In genomic region chr18:57630759-57631660, GRCh38 we compare ENCODE assay signal across 8 cellular contexts. TPM values are rescaled to one million over a fixed set of nuclear protein-coding genes. Genes with fewer than 3 reads are reported as not detected.
A peak's percentile ranks its signal among the peaks of the same experiment; 100 is the strongest.
DNase-seq lines count a peak whose midpoint lies in the region; ATAC-seq and TF ChIP-seq lines count a peak whose summit lies in the region.

No MANE protein-coding gene starts in this region.

- peaks cover 9 to 24% (median 16%) of the 10 kb centered on the region in 4 donors for H3K4me1 Mint-ChIP-seq in CD4-positive, CD25-positive, alpha-beta regulatory T cell
- H3K4me1 Mint-ChIP-seq in IgD-negative memory B cell = peaks cover 18 to 29% (median 25%) of the 10 kb centered on the region in 3 donors
- H3K4me1 Mint-ChIP-seq in natural killer cell treated with Interleukin-12 subunit alpha and Interleukin-12 subunit beta and Interleukin-15 and Interleukin-18, amount 100 ng/mL, for 72 hours (ENCODE audit: low read depth in 2 of 2) = peaks cover 10 to 17% of the 10 kb centered on the region in 2 donors

- peak overlapping the region; percentile 71 for H3K27ac ChIP-seq in CD4-positive, CD25-positive, alpha-beta regulatory T cell (ENCODE audit: insufficient read depth, low read length, poor library complexity, severe bottlenecking)
- H3K27ac ChIP-seq in coronary artery = peak overlapping the region; percentile 65 to 84

- peaks cover 4% of the 10 kb centered on the region for H3K27me3 Mint-ChIP-seq in CD4-positive, CD25-positive, alpha-beta regulatory T cell
- H3K27me3 Mint-ChIP-seq in IgD-negative memory B cell = no peaks in the 10 kb centered on the region
- H3K27me3 Mint-ChIP-seq in natural killer cell treated with Interleukin-12 subunit alpha and Interleukin-12 subunit beta and Interleukin-15 and Interleukin-18, amount 100 ng/mL, for 72 hours = no peaks in the 10 kb centered on the region

- H3K4me1 ChIP-seq in CD4-positive, CD25-positive, alpha-beta regulatory T cell (ENCODE audit: control insufficient read depth, insufficient read depth, low read length, poor library complexity, severe bottlenecking) = peaks cover 20% of the 10 kb centered on the region

- no peaks in the 10 kb centered on the region for H3K9me3 ChIP-seq in CD4-positive, CD25-positive, alpha-beta regulatory T cell (ENCODE audit: control insufficient read depth in 2 of 2, low read length in 2 of 2)

- no peaks in the 10 kb centered on the region for H3K27me3 ChIP-seq in CD4-positive, CD25-positive, alpha-beta regulatory T cell (ENCODE audit: control insufficient read depth, insufficient read depth, low read length)

- H3K27ac Mint-ChIP-seq in CD4-positive, CD25-positive, alpha-beta regulatory T cell = peak overlapping the region; percentile 96 to 97 (median 97)
- H3K27ac Mint-ChIP-seq in IgD-negative memory B cell = peak overlapping the region; percentile 90 to 100 (median 99)
- H3K27ac Mint-ChIP-seq in natural killer cell treated with Interleukin-12 subunit alpha and Interleukin-12 subunit beta and Interleukin-15 and Interleukin-18, amount 100 ng/mL, for 72 hours = peak overlapping the region; percentile 90 to 98

- peak overlapping the region; percentile 88 for H3K4me3 ChIP-seq in CD4-positive, CD25-positive, alpha-beta regulatory T cell (ENCODE audit: low read depth, low read length)
- peak overlapping the region; percentile 74 for H3K4me3 ChIP-seq in coronary artery

- DNase-seq in CD4-positive, CD25-positive, alpha-beta regulatory T cell = no peak
- DNase-seq in coronary artery (ENCODE audit: low spot score) (no peak), middle frontal gyrus (ENCODE audit: extremely low spot score, low spot score) (no peak), NCI-H446 treated with DMSO at 0.1 percent for 48 hours (lab: John Stamatoyannopoulos, UW) (no peak)
- no peak for DNase-seq in natural killer cell treated with Interleukin-12 subunit alpha and Interleukin-12 subunit beta and Interleukin-15 and Interleukin-18, amount 100 ng/mL, for 72 hours (ENCODE audit: low spot score)
- no peak for DNase-seq in stimulated activated CD4-positive, alpha-beta T cell treated with anti-CD3 and anti-CD28 coated beads, Interleukin-4, amount 100 ng/mL, for 4 hours

- ATAC-seq in CD4-positive, CD25-positive, alpha-beta regulatory T cell (ENCODE audit: low read depth in 2 of 2) = no peak
- ATAC-seq in GM19328 (IDR thresholded peaks at IDR 0.05; ENCODE audit: unreplicated experiment) = peak; percentile 11
- no peak for ATAC-seq in natural killer cell treated with Interleukin-12 subunit alpha and Interleukin-12 subunit beta and Interleukin-15 and Interleukin-18, amount 100 ng/mL, for 72 hours

- H3K4me3 Mint-ChIP-seq in CD4-positive, CD25-positive, alpha-beta regulatory T cell = peak overlapping the region; percentile 93 to 100 (median 98)
- H3K4me3 Mint-ChIP-seq in IgD-negative memory B cell = peak overlapping the region; percentile 95 to 100 (median 99)
- peak overlapping the region; percentile 92 for H3K4me3 Mint-ChIP-seq in natural killer cell treated with Interleukin-12 subunit alpha and Interleukin-12 subunit beta and Interleukin-15 and Interleukin-18, amount 100 ng/mL, for 72 hours

- no peak for TF ChIP-seq CTCF in coronary artery (IDR thresholded peaks at IDR 0.05)

- no peaks in the 10 kb centered on the region for H3K9me3 Mint-ChIP-seq in CD4-positive, CD25-positive, alpha-beta regulatory T cell
- no peaks in the 10 kb centered on the region for H3K9me3 Mint-ChIP-seq in IgD-negative memory B cell
- no peaks in the 10 kb centered on the region for H3K9me3 Mint-ChIP-seq in natural killer cell treated with Interleukin-12 subunit alpha and Interleukin-12 subunit beta and Interleukin-15 and Interleukin-18, amount 100 ng/mL, for 72 hours

- no peaks in the 10 kb centered on the region for H3K36me3 ChIP-seq in CD4-positive, CD25-positive, alpha-beta regulatory T cell (ENCODE audit: control insufficient read depth, insufficient read depth, low read length)

- H3K36me3 Mint-ChIP-seq in CD4-positive, CD25-positive, alpha-beta regulatory T cell = peaks cover 15% of the 10 kb centered on the region
- H3K36me3 Mint-ChIP-seq in IgD-negative memory B cell = peaks cover 2% of the 10 kb centered on the region
- no peaks in the 10 kb centered on the region for H3K36me3 Mint-ChIP-seq in natural killer cell treated with Interleukin-12 subunit alpha and Interleukin-12 subunit beta and Interleukin-15 and Interleukin-18, amount 100 ng/mL, for 72 hours

RNA-seq across cellular contexts. Expression of gene NARS1, which starts 9.4 kb away (rescaled TPM):
- total RNA-seq in CD4-positive, CD25-positive, alpha-beta regulatory T cell = 84.7 TPM
- polyA plus RNA-seq in CD4-positive, CD25-positive, alpha-beta regulatory T cell = 10 to 100 TPM; 37.7 to 59.9 (median 48.9) TPM
- 45.0 TPM for polyA plus RNA-seq in IgD-negative memory B cell
- total RNA-seq in natural killer cell treated with Interleukin-12 subunit alpha and Interleukin-12 subunit beta and Interleukin-15 and Interleukin-18, amount 100 ng/mL, for 72 hours = 100 to 1,000 TPM in 1 of 2 donors, 10 to 100 TPM in 1; 80.1 to 119 TPM

RNA-seq across cellular contexts. Expression of gene FECH, which starts 44.5 kb away (rescaled TPM):
- total RNA-seq in CD4-positive, CD25-positive, alpha-beta regulatory T cell = 11.2 TPM
- 10 to 100 TPM; 13.1 to 20.2 (median 16.4) TPM for polyA plus RNA-seq in CD4-positive, CD25-positive, alpha-beta regulatory T cell
- 13.2 TPM for polyA plus RNA-seq in IgD-negative memory B cell
- total RNA-seq in natural killer cell treated with Interleukin-12 subunit alpha and Interleukin-12 subunit beta and Interleukin-15 and Interleukin-18, amount 100 ng/mL, for 72 hours = 10 to 100 TPM; 23.8 to 24.5 TPM
